16 cellular contexts compared by ENCODE assay signal in the genomic region with DNA sequence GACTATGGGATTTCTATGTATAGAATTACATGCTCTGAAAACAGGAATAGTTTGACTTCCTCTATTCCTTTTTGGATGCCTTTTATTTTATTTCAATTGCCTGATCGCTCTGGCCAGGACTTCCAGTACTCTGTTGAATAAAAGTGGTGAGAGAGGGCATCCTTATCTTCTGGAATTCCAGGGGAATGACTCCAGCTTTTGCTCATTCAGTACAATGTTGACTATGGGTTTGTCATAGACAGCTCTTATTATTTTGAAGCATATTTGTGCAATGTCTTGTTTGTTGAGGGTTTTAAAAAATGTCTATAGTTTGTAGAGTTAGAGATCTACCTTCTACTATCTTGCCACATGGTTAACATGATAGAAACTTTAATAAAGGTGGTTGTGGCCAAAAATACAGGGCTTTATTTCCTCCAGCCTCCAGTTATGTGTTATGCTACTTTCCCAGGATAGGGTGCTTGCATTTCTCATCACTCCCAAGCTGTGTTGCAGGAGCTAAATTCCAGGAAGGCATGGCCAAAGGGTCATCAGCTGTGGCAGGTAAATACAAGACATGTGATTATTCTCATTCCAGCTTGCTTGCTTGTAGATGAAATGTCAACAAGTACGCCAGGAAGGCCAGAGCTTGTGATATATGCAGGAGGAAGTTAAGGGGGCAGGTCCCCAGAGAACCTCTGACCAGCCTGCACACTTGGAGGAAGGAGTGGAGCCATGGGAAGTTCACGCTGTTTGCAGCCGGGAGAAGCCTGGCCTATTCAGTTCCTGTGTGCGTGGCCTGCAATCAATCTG.
A peak's percentile ranks its signal among the peaks of the same experiment; 100 is the strongest.
DNase-seq lines count a peak whose midpoint lies in the region; ATAC-seq and TF ChIP-seq lines count a peak whose summit lies in the region.
"Had no signal": no experiment of that assay in that cellular context is flagged by ENCODE, and none has a peak within 500 bp of the region (broad histone marks: within the 10 kb centered on the region; RNA-seq: fewer than 3 reads in every experiment).

No MANE protein-coding gene starts in this region.

- H3K27me3 ChIP-seq in BLaER1 (peaks cover 64% of the 10 kb centered on the region), Panc1 (ENCODE audit: control insufficient read depth, insufficient read depth, low read length) (no peaks in the 10 kb centered on the region), hepatocyte (no peaks in the 10 kb centered on the region)

- CTCF ChIA-PET in Panc1 (lab: Charles Lee): no interaction called here

- H4K20me1 ChIP-seq in BLaER1 (no peaks in the 10 kb centered on the region; the same call in 1 of the 2 replicates), hepatocyte (ENCODE audit: insufficient read depth, poor library complexity, severe bottlenecking) (no peaks in the 10 kb centered on the region)

- no TSS peak for BruUV-seq in Panc1 (replicated peaks; lab: Mats Ljungman, UMichigan)

- H3K27ac ChIP-seq in BLaER1 (no peak overlapping the region), Panc1 (ENCODE audit: low read length) (no peak overlapping the region), hepatocyte (peak overlapping the region; percentile 84)
- H3K27ac ChIP-seq: KMS-11 had no signal

- H3K9me3 ChIP-seq in BLaER1: no peaks in the 10 kb centered on the region
- H3K9me3 ChIP-seq in Panc1 (ENCODE audit: control insufficient read depth, insufficient read depth, low read depth, low read length): no peaks in the 10 kb centered on the region
- H3K9me3 ChIP-seq in hepatocyte (ENCODE audit: low read depth): no peaks in the 10 kb centered on the region

- no peak for ATAC-seq in Panc1
- ATAC-seq in GM19328 (IDR thresholded peaks at IDR 0.05; ENCODE audit: unreplicated experiment): no peak
- ATAC-seq in HG02588 (IDR thresholded peaks at IDR 0.05; ENCODE audit: unreplicated experiment): no peak

- DNase-seq in Panc1 (ENCODE audit: low read depth, low spot score) (peak; percentile 36), hepatocyte (ENCODE audit: low spot score) (peak; percentile 69), DMS 273 treated with DMSO at 0.1 percent for 48 hours (lab: John Stamatoyannopoulos, UW) (no peak), NCI-H2171 (lab: John Stamatoyannopoulos, UW) (no peak)
- DNase-seq: Calu3, GOT3, NCI-H1092 treated with DMSO at 0.1 percent for 48 hours, NCI-H1694 treated with DMSO at 0.1 percent for 48 hours, NCI-H446 treated with DMSO at 0.1 percent for 48 hours, NCI-H774, SHP77 had no signal

- H3K4me3 ChIP-seq in BLaER1 (no peak overlapping the region), Panc1 (ENCODE audit: low read depth in 2 of 2, low read length in 2 of 2) (no peak overlapping the region), hepatocyte (no peak overlapping the region)

- intact Hi-C loops in Panc1 (cut with micrococcal nuclease; ENCODE audit: unreplicated experiment): no loop called here

- H2AFZ ChIP-seq in hepatocyte: no peak overlapping the region

- H3K4me1 Mint-ChIP-seq in nephron: peaks cover 23% of the 10 kb centered on the region

- H3K4me1 ChIP-seq in BLaER1 (0 out of 2 replicates have a peak, but pooled peaks cover 9% of the 10 kb centered on the region), Panc1 (ENCODE audit: control insufficient read depth, insufficient read depth, low read length) (no peaks in the 10 kb centered on the region), hepatocyte (ENCODE audit: insufficient read depth) (peaks cover 8% of the 10 kb centered on the region)

- H3K36me3 ChIP-seq in BLaER1 (no peaks in the 10 kb centered on the region), Panc1 (ENCODE audit: control insufficient read depth, insufficient read depth, low read length) (no peaks in the 10 kb centered on the region), hepatocyte (replicated peaks; ENCODE audit: insufficient read depth, low read depth) (no peaks in the 10 kb centered on the region)

- POLR2A ChIA-PET in Panc1 (lab: Charles Lee): no interaction called here

- in situ Hi-C loops in Panc1 (cut with HindIII; ENCODE audit: low pct_unique_long_range_greater_than_20kb, low sequenced_read_pairs): no loop called here

- H3K9ac ChIP-seq in BLaER1: no peak overlapping the region
- H3K9ac ChIP-seq: KMS-11 had no signal

- peaks cover 27% of the 10 kb centered on the region for H3K9me3 Mint-ChIP-seq in nephron

- no peaks in the 10 kb centered on the region for H3K36me3 Mint-ChIP-seq in nephron (ENCODE audit: low read depth)

- peak overlapping the region; percentile 13 to 84 (median 34) for H3K27ac Mint-ChIP-seq in nephron

- no peak overlapping the region for H3K4me3 Mint-ChIP-seq in nephron

- no peaks in the 10 kb centered on the region for H3K27me3 Mint-ChIP-seq in nephron (ENCODE audit: low read depth)

- no peaks in the 10 kb centered on the region for H3K9me2 ChIP-seq in hepatocyte (replicated peaks; ENCODE audit: insufficient read depth)

- WGBS in hepatocyte (ENCODE audit: low lambda C conversion rate, missing lambda C conversion rate): 51% methylated on average over 5 of the region's 5 CpGs

- no peaks in the 10 kb centered on the region for H3K79me2 ChIP-seq in hepatocyte

- H3K4me2 ChIP-seq in BLaER1 (peak overlapping the region; percentile 1; the same call in 1 of the 2 replicates), hepatocyte (peak overlapping the region; percentile 50)
- H3K4me2 ChIP-seq: KMS-11 had no signal

- TF ChIP-seq CTCF in Panc1 (IDR thresholded peaks at IDR 0.05) (no peak), hepatocyte (IDR thresholded peaks at IDR 0.05; ENCODE audit: poor library complexity) (no peak), nephron (IDR thresholded peaks at IDR 0.05; ENCODE audit: unreplicated experiment in 3 of 3) (no peak)

Comparison
In these comparisons a context has a peak if more than half of its experiments do, and no peak if none do; other contexts are left out.
1. DNase-seq: peak in Panc1 (single experiment) and hepatocyte (single experiment); none in DMS 273 treated with DMSO at 0.1 percent for 48 hours (single experiment) and NCI-H2171 (single experiment).